ENCODE assay signal across 9 cellular contexts in genomic region chr2:29117636-29118303, GRCh38. TPM values are rescaled to one million over a fixed set of nuclear protein-coding genes. Genes with fewer than 3 reads are reported as not detected.
A peak's percentile ranks its signal among the peaks of the same experiment; 100 is the strongest.
DNase-seq lines count a peak whose midpoint lies in the region; ATAC-seq and TF ChIP-seq lines count a peak whose summit lies in the region.
"Had no signal": no experiment of that assay in that cellular context is flagged by ENCODE, and none has a peak within 500 bp of the region (broad histone marks: within the 10 kb centered on the region; RNA-seq: fewer than 3 reads in every experiment).

No MANE protein-coding gene starts in this region.

- H3K36me3 Mint-ChIP-seq in HFFc6 (ENCODE audit: low read depth) (peaks cover 24% of the 10 kb centered on the region), brain (peaks cover 15% of the 10 kb centered on the region), mesothelial cell of epicardium (peaks cover 11% of the 10 kb centered on the region)

- peak overlapping the region; percentile 94 for H3K4me3 Mint-ChIP-seq in HFFc6
- peak overlapping the region; percentile 20 to 97 (median 89) for H3K4me3 Mint-ChIP-seq in brain
- no peak overlapping the region for H3K4me3 Mint-ChIP-seq in mesothelial cell of epicardium

- no peak overlapping the region for H3K4me3 ChIP-seq in esophagus muscularis mucosa
- H3K4me3 ChIP-seq: mucosa of descending colon had no signal

- no peaks in the 10 kb centered on the region for H3K27me3 ChIP-seq in esophagus muscularis mucosa

- H3K4me1 ChIP-seq in esophagus muscularis mucosa, result peaks cover 25 to 57% (median 40%) of the 10 kb centered on the region in 4 donors

- no peak for TF ChIP-seq POLR2A in esophagus muscularis mucosa (IDR thresholded peaks at IDR 0.05; ENCODE audit: low read depth)

- H3K27me3 Mint-ChIP-seq in HFFc6 (ENCODE audit: insufficient read depth), result no peaks in the 10 kb centered on the region; the same call in 1 of the 2 replicates
- H3K27me3 Mint-ChIP-seq in brain, result peaks cover 6% of the 10 kb centered on the region
- no peaks in the 10 kb centered on the region for H3K27me3 Mint-ChIP-seq in mesothelial cell of epicardium (ENCODE audit: low read depth)

- peak overlapping the region; percentile 98 for H3K27ac Mint-ChIP-seq in HFFc6
- peak overlapping the region in 2 of 5 experiments; percentile 92 to 98 for H3K27ac Mint-ChIP-seq in brain
- H3K27ac Mint-ChIP-seq in mesothelial cell of epicardium, result peak overlapping the region; percentile 90

- TF ChIP-seq EP300 in esophagus muscularis mucosa (IDR thresholded peaks at IDR 0.05), result no peak

- H3K9me3 ChIP-seq in esophagus muscularis mucosa, result no peaks in the 10 kb centered on the region
- H3K9me3 ChIP-seq: mucosa of descending colon had no signal

- intact Hi-C loops in esophagus muscularis mucosa (cut with DNase I), result no loop called here

- DNase-seq in AG08395 (ENCODE audit: low spot score) (peak; percentile 28), HFFc6 (peak; percentile 33), mesothelial cell of epicardium (ENCODE audit: low spot score in 2 of 2, unreplicated experiment in 2 of 2) (no peak), NCI-H1048 (lab: John Stamatoyannopoulos, UW) (no peak), esophagus muscularis mucosa (ENCODE audit: extremely low spot score) (no peak), DMS153 (lab: John Stamatoyannopoulos, UW) (no peak)
- DNase-seq: mucosa of descending colon had no signal

- no peak for TF ChIP-seq CTCF in HFFc6 (IDR thresholded peaks at IDR 0.05)
- TF ChIP-seq CTCF in brain (conservative IDR thresholded peaks at IDR 0.05), result no peak
- no peak for TF ChIP-seq CTCF in mesothelial cell of epicardium (IDR thresholded peaks at IDR 0.05; ENCODE audit: unreplicated experiment)
- no peak for TF ChIP-seq CTCF in esophagus muscularis mucosa (IDR thresholded peaks at IDR 0.05)

- H3K4me1 Mint-ChIP-seq in HFFc6 (ENCODE audit: low read depth) (peaks cover 88% of the 10 kb centered on the region), brain (peaks cover 61% of the 10 kb centered on the region), mesothelial cell of epicardium (peaks cover 33% of the 10 kb centered on the region)

- H3K36me3 ChIP-seq in esophagus muscularis mucosa, result peaks cover 0 to 7% (median 5%) of the 10 kb centered on the region in 4 donors

- 58% methylated on average over 2 of the region's 2 CpGs for WGBS in esophagus muscularis mucosa

- no peaks in the 10 kb centered on the region for H3K9me3 Mint-ChIP-seq in HFFc6
- no peaks in the 10 kb centered on the region for H3K9me3 Mint-ChIP-seq in brain
- no peaks in the 10 kb centered on the region for H3K9me3 Mint-ChIP-seq in mesothelial cell of epicardium

- no peak for ATAC-seq in HG03175 (IDR thresholded peaks at IDR 0.05; ENCODE audit: unreplicated experiment)
- ATAC-seq: mucosa of descending colon had no signal

- peak overlapping the region in 2 of 4 donors; percentile 84 to 94 for H3K27ac ChIP-seq in esophagus muscularis mucosa (replicated peaks in 1 of 4)

RNA-seq across cellular contexts. Expression of gene CLIP4, which starts 2.6 kb away (rescaled TPM):
- total RNA-seq in HFFc6 (2021; fragmentation: NEBNext Ultra II Directional; extraction: Animal tissue kit (Norgen Biotek cat#: 25700)), result 10 to 100 TPM; 33.7 to 40.9 (median 36.6) TPM
- 5.4 TPM for polyA plus RNA-seq in brain (ENCODE audit: insufficient read depth, low read depth, low replicate concordance)
- total RNA-seq in mesothelial cell of epicardium, result 28.7 to 31.7 TPM (median 28.8 TPM) in 3 replicates
- total RNA-seq in esophagus muscularis mucosa, result 10 to 100 TPM; 58.5 to 83.1 (median 66.8) TPM

RNA-seq across cellular contexts. Expression of gene PCARE, which starts 43.4 kb away (rescaled TPM):
- not detected for total RNA-seq in HFFc6 (2021; fragmentation: NEBNext Ultra II Directional; extraction: Animal tissue kit (Norgen Biotek cat#: 25700))
- not detected for polyA plus RNA-seq in brain (ENCODE audit: insufficient read depth, low read depth, low replicate concordance)
- total RNA-seq in mesothelial cell of epicardium (0.07 to 0.22 TPM (median 0.09 TPM) in 3 replicates), esophagus muscularis mucosa (not detected)
- total RNA-seq: mucosa of descending colon had no signal

Comparison
In these comparisons a context has a peak if more than half of its experiments do, and no peak if none do; other contexts are left out.
1. DNase-seq: peak in AG08395 (single experiment) and HFFc6 (single experiment); none in mesothelial cell of epicardium (0 of 2), NCI-H1048 (single experiment), esophagus muscularis mucosa (single experiment) and DMS153 (single experiment).